9 cellular contexts compared by ENCODE assay signal in genomic region chr7:3065724-3066143, GRCh38. TPM values are rescaled to one million over a fixed set of nuclear protein-coding genes. Genes with fewer than 3 reads are reported as not detected.
A peak's percentile ranks its signal among the peaks of the same experiment; 100 is the strongest.
DNase-seq lines count a peak whose midpoint lies in the region; ATAC-seq lines count a peak whose summit lies in the region.
"Had no signal": no experiment of that assay in that cellular context is flagged by ENCODE, and none has a peak within 500 bp of the region (broad histone marks: within the 10 kb centered on the region; RNA-seq: fewer than 3 reads in every experiment).

No MANE protein-coding gene starts in this region.

- no peaks in the 10 kb centered on the region for H3F3A ChIP-seq in GM23248 (ENCODE audit: insufficient read depth)

- no peak overlapping the region for H3K4me3 ChIP-seq in GM23248

- no peaks in the 10 kb centered on the region for H3K27me3 ChIP-seq in GM23248 (replicated peaks; ENCODE audit: insufficient read depth)
- H3K27me3 ChIP-seq: neutrophil had no signal

- H3K9me2 ChIP-seq in GM23248 (ENCODE audit: insufficient read depth) = no peaks in the 10 kb centered on the region

- no peaks in the 10 kb centered on the region for H3K4me1 ChIP-seq in GM23248 (ENCODE audit: insufficient read depth)

- no peak overlapping the region for H2AFZ ChIP-seq in GM23248

- no peaks in the 10 kb centered on the region for H4K20me1 ChIP-seq in GM23248 (ENCODE audit: insufficient read depth)

- H3K27ac ChIP-seq in GM23248 = no peak overlapping the region
- H3K27ac ChIP-seq: neutrophil had no signal

- in situ Hi-C loops in GM23248 (cut with MboI) = no loop called here

- H3K9ac ChIP-seq in GM23248 = no peak overlapping the region

- H3K36me3 ChIP-seq in GM23248 (ENCODE audit: low read depth) = no peaks in the 10 kb centered on the region
- H3K36me3 ChIP-seq: neutrophil had no signal

- H3K79me2 ChIP-seq in GM23248 (ENCODE audit: insufficient read depth) = no peaks in the 10 kb centered on the region

- DNase-seq in CMK (ENCODE audit: low read depth) = peak; percentile 17
- peak; percentile 7 for DNase-seq in GM23248
- peak; percentile 71 for DNase-seq in NCI-H69 (lab: John Stamatoyannopoulos, UW)
- DNase-seq in activated T-cell treated with anti-CD3 and anti-CD28 coated beads, Interleukin-2, amount 50 U/mL, for 1 hour = peak; percentile 65
- DNase-seq in globus pallidus (ENCODE audit: low spot score) = peak; percentile 6
- DNase-seq in stimulated activated CD4-positive, alpha-beta T cell treated with anti-CD3 and anti-CD28 coated beads, Interleukin-2, amount 100 ng/mL, for 4 hours (ENCODE audit: low read depth) = peak; percentile 30
- DNase-seq in inferior parietal cortex (ENCODE audit: extremely low spot score) = no peak

- WGBS in GM23248 (ENCODE audit: low coverage in 1 of 2, low lambda C conversion rate in 2 of 2, missing lambda C conversion rate in 2 of 2), 2 experiments = 22% methylated on average over 11 of the region's 11 CpGs

- no peak for ATAC-seq in HG03460 (IDR thresholded peaks at IDR 0.05; ENCODE audit: unreplicated experiment)

- H3K4me2 ChIP-seq in GM23248 (ENCODE audit: unreplicated experiment) = no peak overlapping the region

- no peaks in the 10 kb centered on the region for H3K9me3 ChIP-seq in GM23248 (ENCODE audit: low read depth)
- H3K9me3 ChIP-seq: neutrophil had no signal

RNA-seq across cellular contexts. Expression of gene CARD11, which starts 22.1 kb away (rescaled TPM):
- total RNA-seq in GM23248 (2014; rRNA removed; shearing (Covaris generic)) = not detected in 2 replicates
- polyA plus RNA-seq in GM23248 (2016; fragmentation: Nextera tagmentation; extraction: Ambion mirVana) = not detected in 2 replicates
